Comparison of ENCODE assay signal across 13 cellular contexts in genomic region chr3:13332740-13333139, GRCh38.
DNase-seq lines count a peak whose midpoint lies in the region; ATAC-seq and TF ChIP-seq lines count a peak whose summit lies in the region.
"Had no signal": no experiment of that assay in that cellular context is flagged by ENCODE, and none has a peak within 500 bp of the region (broad histone marks: within the 10 kb centered on the region; RNA-seq: fewer than 3 reads in every experiment).

No MANE protein-coding gene starts in this region.

- H3K36me3 Mint-ChIP-seq in natural killer cell (no peaks in the 10 kb centered on the region), chondrocyte (ENCODE audit: low read depth) (no peaks in the 10 kb centered on the region)
- H3K36me3 Mint-ChIP-seq in natural killer cell treated with Interleukin-12 subunit alpha and Interleukin-12 subunit beta and Interleukin-15 and Interleukin-18, amount 100 ng/mL, for 72 hours = peaks cover 5% of the 10 kb centered on the region

- no peaks in the 10 kb centered on the region for H3K4me1 ChIP-seq in thyroid gland

- no peak for DNase-seq in natural killer cell
- DNase-seq in natural killer cell treated with Interleukin-12 subunit alpha and Interleukin-12 subunit beta and Interleukin-15 and Interleukin-18, amount 100 ng/mL, for 72 hours (ENCODE audit: low spot score) = no peak
- DNase-seq in NCI-H2029 (lab: John Stamatoyannopoulos, UW) = peak; percentile 34
- DNase-seq in cerebellar cortex (ENCODE audit: low spot score) = peak; percentile 59
- DNase-seq in thyroid gland = peak; percentile 45 to 67
- no peak for DNase-seq in NCI-H1436 (lab: John Stamatoyannopoulos, UW)
- no peak for DNase-seq in chondrocyte (ENCODE audit: low spot score)
- DNase-seq in hepatic stellate cell (ENCODE audit: low spot score) = no peak
- DNase-seq: activated T-cell treated with anti-CD3 and anti-CD28 coated beads, Interleukin-2, amount 50 U/mL, for 48 hours; brain microvascular endothelial cell; foreskin melanocyte; islet precursor cell had no signal

- 63 to 74% methylated on average over 6 of the region's 6 CpGs for WGBS in thyroid gland, 2 donors

- no peaks in the 10 kb centered on the region for H3K9me3 ChIP-seq in thyroid gland
- H3K9me3 ChIP-seq: mucosa of descending colon had no signal

- H3K27me3 ChIP-seq in thyroid gland = no peaks in the 10 kb centered on the region
- H3K27me3 ChIP-seq: brain microvascular endothelial cell had no signal

- H3K27ac ChIP-seq in thyroid gland = no peak overlapping the region
- H3K27ac ChIP-seq: brain microvascular endothelial cell had no signal

- TF ChIP-seq CTCF in natural killer cell (IDR thresholded peaks at IDR 0.05) (no peak), thyroid gland (IDR thresholded peaks at IDR 0.05) (no peak), chondrocyte (IDR thresholded peaks at IDR 0.05) (no peak)

- H3K4me1 Mint-ChIP-seq in natural killer cell (peaks cover 14 to 16% of the 10 kb centered on the region in 2 donors), chondrocyte (ENCODE audit: low read depth) (peaks cover 6% of the 10 kb centered on the region)
- H3K4me1 Mint-ChIP-seq in natural killer cell treated with Interleukin-12 subunit alpha and Interleukin-12 subunit beta and Interleukin-15 and Interleukin-18, amount 100 ng/mL, for 72 hours (ENCODE audit: low read depth in 2 of 2) = peaks cover 7 to 19% of the 10 kb centered on the region in 2 donors

- no peak for ATAC-seq in natural killer cell
- ATAC-seq in natural killer cell treated with Interleukin-12 subunit alpha and Interleukin-12 subunit beta and Interleukin-15 and Interleukin-18, amount 100 ng/mL, for 72 hours = no peak

- no peaks in the 10 kb centered on the region for H3K9me3 Mint-ChIP-seq in natural killer cell
- H3K9me3 Mint-ChIP-seq in natural killer cell treated with Interleukin-12 subunit alpha and Interleukin-12 subunit beta and Interleukin-15 and Interleukin-18, amount 100 ng/mL, for 72 hours = no peaks in the 10 kb centered on the region
- H3K9me3 Mint-ChIP-seq in chondrocyte (ENCODE audit: low read depth) = no peaks in the 10 kb centered on the region

- peak overlapping the region; percentile 50 to 69 for H3K27ac Mint-ChIP-seq in natural killer cell
- peak overlapping the region in 1 of 2 donors; percentile 69 for H3K27ac Mint-ChIP-seq in natural killer cell treated with Interleukin-12 subunit alpha and Interleukin-12 subunit beta and Interleukin-15 and Interleukin-18, amount 100 ng/mL, for 72 hours
- no peak overlapping the region for H3K27ac Mint-ChIP-seq in chondrocyte (ENCODE audit: unreplicated experiment)

- H3K4me3 Mint-ChIP-seq in natural killer cell = no peak overlapping the region
- no peak overlapping the region for H3K4me3 Mint-ChIP-seq in natural killer cell treated with Interleukin-12 subunit alpha and Interleukin-12 subunit beta and Interleukin-15 and Interleukin-18, amount 100 ng/mL, for 72 hours
- H3K4me3 Mint-ChIP-seq in chondrocyte (ENCODE audit: unreplicated experiment) = no peak overlapping the region

- no peak for TF ChIP-seq POLR2A in thyroid gland (IDR thresholded peaks at IDR 0.05)

- H3K27me3 Mint-ChIP-seq in natural killer cell (ENCODE audit: low read depth in 2 of 2) (no peaks in the 10 kb centered on the region), chondrocyte (ENCODE audit: low read depth) (peaks cover 3% of the 10 kb centered on the region)
- no peaks in the 10 kb centered on the region for H3K27me3 Mint-ChIP-seq in natural killer cell treated with Interleukin-12 subunit alpha and Interleukin-12 subunit beta and Interleukin-15 and Interleukin-18, amount 100 ng/mL, for 72 hours

- no peaks in the 10 kb centered on the region for H3K36me3 ChIP-seq in thyroid gland
- H3K36me3 ChIP-seq: brain microvascular endothelial cell had no signal

- no peak overlapping the region for H3K4me3 ChIP-seq in thyroid gland (replicated peaks in 1 of 3)
- H3K4me3 ChIP-seq: mucosa of descending colon had no signal

- intact Hi-C loops in natural killer cell (cut with micrococcal nuclease) (no loop called here), thyroid gland (cut with DNase I) (no loop called here)

Comparison
In these comparisons a context has a peak if more than half of its experiments do, and no peak if none do; other contexts are left out.
1. DNase-seq: peak in NCI-H2029 (single experiment), cerebellar cortex (single experiment) and thyroid gland (2 of 2); none in natural killer cell (single experiment), natural killer cell treated with Interleukin-12 subunit alpha and Interleukin-12 subunit beta and Interleukin-15 and Interleukin-18, amount 100 ng/mL, for 72 hours (single experiment), NCI-H1436 (single experiment), chondrocyte (single experiment) and hepatic stellate cell (single experiment).